9 cellular contexts compared by ENCODE assay signal in genomic region chr18:24504401-24504800, GRCh38. TPM values are rescaled to one million over a fixed set of nuclear protein-coding genes. Genes with fewer than 3 reads are reported as not detected.
"Had no signal": no experiment of that assay in that cellular context is flagged by ENCODE, and none has a peak within 500 bp of the region (broad histone marks: within the 10 kb centered on the region; RNA-seq: fewer than 3 reads in every experiment).

No MANE protein-coding gene starts in this region.

- H3K4me1 ChIP-seq: HAP-1 had no signal

- DNase-seq: HFFc6 had no signal

- H3K4me3 Mint-ChIP-seq: GM23338, HFFc6, IgD-negative memory B cell had no signal

- H3K4me2 ChIP-seq: GM23338 had no signal

- H3K9me3 Mint-ChIP-seq: GM23338, HFFc6 had no signal

- ATAC-seq: GM23338, HCT116, HepG2 had no signal

- H3K36me3 ChIP-seq: HAP-1 had no signal

- H3K9me3 ChIP-seq: HAP-1 had no signal

- H3K27me3 Mint-ChIP-seq: IgD-negative memory B cell had no signal

- H2AFZ ChIP-seq: GM23338 had no signal

- H3K4me3 ChIP-seq: GM23338, HAP-1 had no signal

- H3K36me3 Mint-ChIP-seq: IgD-negative memory B cell had no signal

- H3K27ac Mint-ChIP-seq: GM23338, HFFc6, IgD-negative memory B cell had no signal

- H3K27ac ChIP-seq: HL-60 had no signal

RNA-seq across cellular contexts. Expression of gene HRH4, which starts 44.0 kb away (rescaled TPM):
- total RNA-seq: H1, HepG2, HFFc6, HT1080 had no signal
- polyA plus RNA-seq: GM23338, HepG2, IgD-negative memory B cell had no signal
